In the genomic region with DNA sequence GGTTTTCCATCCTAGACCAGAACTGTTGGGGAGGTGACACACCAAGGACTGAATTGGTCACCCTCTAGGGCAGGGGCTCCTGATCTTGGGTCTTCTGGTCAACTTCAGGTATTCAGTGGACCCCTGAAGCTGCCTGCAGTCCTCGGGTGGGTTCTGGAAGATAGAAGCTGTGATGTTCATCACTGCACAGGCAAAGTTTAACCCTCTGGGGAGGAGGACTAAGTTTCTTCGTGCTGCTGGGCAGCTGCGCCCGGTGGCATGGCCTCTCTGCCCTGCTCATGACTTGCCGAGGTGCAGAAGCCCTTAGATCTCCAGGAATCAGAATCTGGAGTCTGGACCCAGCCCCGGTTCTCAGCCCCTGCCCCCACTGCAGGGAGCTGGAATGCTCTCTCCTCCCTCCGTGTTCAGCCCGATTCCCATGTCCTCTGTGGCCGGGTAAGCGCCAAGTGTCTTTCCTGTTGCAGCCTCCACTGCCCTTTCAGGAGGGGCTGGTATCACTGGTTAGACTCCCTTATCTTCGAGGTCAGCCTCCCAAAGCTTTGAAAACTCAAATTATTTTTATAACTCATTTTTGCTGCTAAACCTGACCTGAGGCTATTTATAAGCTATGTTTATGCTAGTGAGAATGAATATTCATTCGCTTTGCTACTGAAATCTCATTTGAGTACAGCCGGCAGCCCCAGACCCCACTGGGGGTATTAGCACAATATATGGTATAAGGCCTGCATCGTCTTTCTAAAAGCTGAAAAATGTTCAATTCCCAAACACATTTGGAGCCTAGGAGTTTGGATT, we compare ENCODE assay signal across 16 cellular contexts. TPM values are rescaled to one million over a fixed set of nuclear protein-coding genes. Genes with fewer than 3 reads are reported as not detected.
DNase-seq lines count a peak whose midpoint lies in the region; ATAC-seq, FAIRE-seq and TF ChIP-seq lines count a peak whose summit lies in the region.
"Had no signal": no experiment of that assay in that cellular context is flagged by ENCODE, and none has a peak within 500 bp of the region (broad histone marks: within the 10 kb centered on the region; RNA-seq: fewer than 3 reads in every experiment).

No MANE protein-coding gene starts in this region.

- no peaks in the 10 kb centered on the region for H3K79me2 ChIP-seq in HCT116 (ENCODE audit: insufficient read depth, low read length)
- no peaks in the 10 kb centered on the region for H3K79me2 ChIP-seq in K562 (ENCODE audit: control insufficient read depth, insufficient read depth, low read length)

- intact Hi-C loops in HCT116 (cut with micrococcal nuclease) (no loop called here), K562 (cut with micrococcal nuclease) (no loop called here), upper lobe of right lung (cut with DNase I) (no loop called here)

- in situ Hi-C loops in K562 (cut with MboI), result no loop called here

- TF ChIP-seq POLR2A in HCT116 (IDR thresholded peaks at IDR 0.05; ENCODE audit: borderline replicate concordance, extremely low read depth, insufficient read depth, insufficient read length) (no peak), K562 (conservative IDR thresholded peaks at IDR 0.05) (no peak)

- RAD21 ChIA-PET in HCT116 (lab: Charles Lee; ENCODE audit: low non-redundant PET in 1 of 2, low total read pairs in 2 of 2, uncharacterized antibody in 2 of 2, unreplicated experiment in 2 of 2), result interaction anchor here (0.6 kb wide), 2 partner anchors 34 to 141 kb away, joined by 3 read pairs; no protein-coding TSS in a partner anchor

- H3K27ac ChIP-seq in HCT116 (ENCODE audit: low read depth, low read length), result no peak overlapping the region
- no peak overlapping the region for H3K27ac ChIP-seq in K562 (ENCODE audit: extremely low read depth, low read depth, low read length)
- no peak overlapping the region for H3K27ac ChIP-seq in upper lobe of right lung
- H3K27ac ChIP-seq: PC-9, SK-N-MC had no signal

- no peak for DNase-seq in HCT116 (ENCODE audit: low read depth, low spot score)
- peak in 3 of 4 experiments; percentile 64 to 72 (median 66) for DNase-seq in K562 (ENCODE audit: extremely low read depth in 1 of 4, low spot score in 3 of 4)
- DNase-seq in upper lobe of right lung, result no peak
- no peak for DNase-seq in stimulated activated CD4-positive, alpha-beta T cell treated with anti-CD3 and anti-CD28 coated beads, Interleukin-15, amount 100 ng/mL, for 24 hours
- DNase-seq: Calu3; CD4-positive, CD25-positive, alpha-beta regulatory T cell; DMS79; NCI-H1694; NCI-H446; PC-9 had no signal

- peaks cover 53% of the 10 kb centered on the region for H3K27me3 Mint-ChIP-seq in nephron (ENCODE audit: low read depth)

- POLR2A ChIA-PET in HCT116 (lab: Charles Lee), result no interaction called here
- POLR2A ChIA-PET in K562 (lab: Yijun Ruan, JAX), result interaction anchor here (0.5 to 6.7 kb wide), 17 partner anchors 8 to 327 kb away, joined by 3 to 122 read pairs (median 5); no protein-coding TSS in a partner anchor

- no peak for TF ChIP-seq CTCF in HCT116 (IDR thresholded peaks at IDR 0.05 in 2 of 3, conservative IDR thresholded peaks at IDR 0.05 in 1 of 3; ENCODE audit: borderline replicate concordance in 1 of 3, insufficient read depth in 1 of 3, low read depth in 2 of 3, low read length in 2 of 3)
- TF ChIP-seq CTCF in K562 (IDR thresholded peaks at IDR 0.05 in 2 of 3, conservative IDR thresholded peaks at IDR 0.05 in 1 of 3; ENCODE audit: insufficient read depth in 2 of 3, low read depth in 1 of 3, low read length in 3 of 3), result no peak
- TF ChIP-seq CTCF in nephron (IDR thresholded peaks at IDR 0.05; ENCODE audit: unreplicated experiment in 3 of 3), result no peak
- no peak for TF ChIP-seq CTCF in upper lobe of right lung (IDR thresholded peaks at IDR 0.05)

- TF ChIP-seq EP300 in K562 (IDR thresholded peaks at IDR 0.05; ENCODE audit: low read length), result no peak

- CTCF ChIA-PET in HCT116 (lab: Charles Lee), result interaction anchor here (1.4 to 1.6 kb wide), 3 partner anchors 12 to 326 kb away, joined by 3 to 5 read pairs (median 4); no protein-coding TSS in a partner anchor
- CTCF ChIA-PET in K562 (lab: Yijun Ruan, JAX; ENCODE audit: low intra/inter-chr PET ratio), result no interaction called here

- H2AFZ ChIP-seq in HCT116 (ENCODE audit: low read depth, low read length, poor library complexity, severe bottlenecking) (no peak overlapping the region), K562 (ENCODE audit: low read depth, low read length) (no peak overlapping the region)
- H2AFZ ChIP-seq: PC-9 had no signal

- H3K9me1 ChIP-seq in K562 (ENCODE audit: control insufficient read depth, insufficient read depth, low read length), result peaks cover 15% of the 10 kb centered on the region

- ATAC-seq in HCT116 (no peak), K562 (no peak), upper lobe of right lung (no peak), HG03469 (IDR thresholded peaks at IDR 0.05; ENCODE audit: unreplicated experiment) (no peak), GM19463 (IDR thresholded peaks at IDR 0.05; ENCODE audit: unreplicated experiment) (no peak)

- no peaks in the 10 kb centered on the region for H3K9me3 Mint-ChIP-seq in nephron

- H3K27me3 ChIP-seq in HCT116 (ENCODE audit: insufficient read depth, low read length) (no peaks in the 10 kb centered on the region), K562 (ENCODE audit: control insufficient read depth in 2 of 2, insufficient read depth in 2 of 2, low read length in 2 of 2) (peaks cover 72 to 94% of the 10 kb centered on the region in 2 experiments), upper lobe of right lung (peaks cover 35% of the 10 kb centered on the region)

- H4K20me1 ChIP-seq in HCT116 (ENCODE audit: insufficient read depth) (no peaks in the 10 kb centered on the region), K562 (replicated peaks; ENCODE audit: control insufficient read depth, insufficient read depth, low read length) (peaks cover 41% of the 10 kb centered on the region)

- H3K9ac ChIP-seq in HCT116 (ENCODE audit: low read length) (no peak overlapping the region), K562 (ENCODE audit: insufficient read depth in 1 of 2, low read depth in 2 of 2, low read length in 2 of 2) (0 out of 4 replicates have a peak overlapping the region, but pooled peaks of 1 of the 2 experiments have one; percentile 2)

- H3K4me3 ChIP-seq in HCT116 (replicated peaks in 1 of 2; ENCODE audit: low read depth in 1 of 2, low read length in 2 of 2), result no peak overlapping the region
- no peak overlapping the region for H3K4me3 ChIP-seq in K562
- peak overlapping the region; percentile 10 for H3K4me3 ChIP-seq in upper lobe of right lung
- H3K4me3 ChIP-seq: PC-9, SK-N-MC had no signal

- H3K4me3 Mint-ChIP-seq in nephron, result peak overlapping the region; percentile 72 to 76 (median 75)

- BruUV-seq in HCT116 (replicated peaks; lab: Mats Ljungman, UMichigan), result TSS peak; percentile 52
- BruUV-seq in K562 (replicated peaks; lab: Mats Ljungman, UMichigan), result no TSS peak

- peak overlapping the region; percentile 79 to 95 (median 88) for H3K27ac Mint-ChIP-seq in nephron

- TF ChIP-seq RAD21 in HCT116 (IDR thresholded peaks at IDR 0.05; ENCODE audit: low read depth), result no peak
- no peak for TF ChIP-seq RAD21 in K562 (CRISPR knock-in tag; conservative IDR thresholded peaks at IDR 0.05 in 1 of 2, IDR thresholded peaks at IDR 0.05 in 1 of 2)

- H3K4me1 ChIP-seq in HCT116 (ENCODE audit: control insufficient read depth in 1 of 2, insufficient read depth in 2 of 2, low read length in 2 of 2) (peaks cover 3 to 14% of the 10 kb centered on the region in 2 experiments), K562 (replicated peaks in 1 of 2; ENCODE audit: control insufficient read depth in 2 of 2, insufficient read depth in 2 of 2, low read length in 2 of 2) (peaks cover 7 to 27% of the 10 kb centered on the region in 2 experiments; a peak in 3 of 5 replicates), upper lobe of right lung (peaks cover 3% of the 10 kb centered on the region)

- H3K36me3 Mint-ChIP-seq in nephron (ENCODE audit: low read depth), result no peaks in the 10 kb centered on the region
- H3K36me3 Mint-ChIP-seq: CD4-positive, CD25-positive, alpha-beta regulatory T cell had no signal

- H3K4me2 ChIP-seq in HCT116 (ENCODE audit: low read length) (no peak overlapping the region), K562 (ENCODE audit: insufficient read depth, low read length) (no peak overlapping the region)
- H3K4me2 ChIP-seq: PC-9 had no signal

- H3K36me3 ChIP-seq in HCT116 (ENCODE audit: control insufficient read depth in 1 of 2, insufficient read depth in 2 of 2, low read length in 2 of 2), result no peaks in the 10 kb centered on the region
- H3K36me3 ChIP-seq in K562 (ENCODE audit: control insufficient read depth, insufficient read depth, low read length), result no peaks in the 10 kb centered on the region
- H3K36me3 ChIP-seq in upper lobe of right lung, result no peaks in the 10 kb centered on the region

- no peaks in the 10 kb centered on the region for H3K9me2 ChIP-seq in HCT116 (ENCODE audit: insufficient read depth)

- peaks cover 31% of the 10 kb centered on the region for H3K4me1 Mint-ChIP-seq in nephron

- 6% methylated on average over 14 of the region's 14 CpGs for WGBS in K562 (ENCODE audit: insufficient coverage, low coverage, missing lambda C conversion rate)

- FAIRE-seq in K562 (lab: Jason Lieb, UNC), result no peak
- FAIRE-seq: G401.6, GM12891 had no signal

- H3K9me3 ChIP-seq in HCT116 (ENCODE audit: control insufficient read depth in 1 of 2, insufficient read depth in 1 of 2, low read depth in 1 of 2, low read length in 2 of 2) (no peaks in the 10 kb centered on the region), K562 (replicated peaks; ENCODE audit: control insufficient read depth, insufficient read depth, low read depth, low read length) (no peaks in the 10 kb centered on the region), upper lobe of right lung (no peaks in the 10 kb centered on the region)

RNA-seq across cellular contexts. Expression of a gene that starts 1.7 kb away (rescaled TPM):
- 7.7 TPM for total RNA-seq in HCT116 (2021; ENCODE audit: unreplicated experiment)
- polyA plus RNA-seq in HCT116 (2012), result 7.8 and 8.6 TPM in 2 replicates
- 0.69 TPM in 1 of 2 replicates, not detected in the other for total RNA-seq in K562 (2011; cell fraction: chromatin; rRNA removed; ENCODE audit: low replicate concordance)
- 0.26 and 0.33 TPM in 2 replicates for total RNA-seq in K562 (2011; cell fraction: nucleolus; rRNA removed)
- total RNA-seq in K562 (2011; cell fraction: nucleoplasm; rRNA removed), result 0.22 TPM in 1 of 2 replicates, not detected in the other
- total RNA-seq in K562 (2014; rRNA removed), result not detected in 2 replicates
- total RNA-seq in K562 (2014; rRNA removed; fragmentation: Illumina TruSeq; extraction: Trizol), result not detected in 2 replicates
- total RNA-seq in K562 (2015; rRNA removed; fragmentation: Illumina TruSeq; extraction: Trizol), result not detected in 2 replicates
- total RNA-seq in K562 (2021), result 0.09 TPM in 1 of 2 replicates, not detected in the other
- polyA plus RNA-seq in K562 (2011; rRNA removed), result 0.05 and 0.10 TPM in 2 replicates
- polyA plus RNA-seq in K562 (2011; cell fraction: cytosol; rRNA removed), result 0.03 and 0.66 TPM in 2 replicates
- polyA plus RNA-seq in K562 (2011; cell fraction: nucleus; rRNA removed), result 0.04 and 0.20 TPM in 2 replicates
- 0.03 and 0.07 TPM in 2 replicates for polyA plus RNA-seq in K562 (2012)
- not detected in 2 replicates for polyA plus RNA-seq in K562 (2014; fragmentation: Illumina TruSeq; extraction: Trizol)
- polyA plus RNA-seq in K562 (2014; fragmentation: Nextera tagmentation; extraction: Ambion mirVana), result not detected
- not detected in 2 replicates for polyA plus RNA-seq in K562 (2014; rRNA removed)
- not detected in 2 replicates for polyA minus RNA-seq in K562 (2011; rRNA and poly(A)+ RNA removed)
- not detected in 2 replicates for polyA minus RNA-seq in K562 (2011; cell fraction: cytosol; rRNA and poly(A)+ RNA removed)
- polyA minus RNA-seq in K562 (2011; cell fraction: nucleus; rRNA and poly(A)+ RNA removed), result 0.27 TPM in 1 of 2 replicates, not detected in the other
- total RNA-seq in upper lobe of right lung, result 28.5 TPM
- total RNA-seq: Calu3 had no signal

Comparison
In these comparisons a context has a peak if more than half of its experiments do, and no peak if none do; other contexts are left out.
1. DNase-seq: peak in K562 (3 of 4); none in HCT116 (single experiment), upper lobe of right lung (single experiment) and stimulated activated CD4-positive, alpha-beta T cell treated with anti-CD3 and anti-CD28 coated beads, Interleukin-15, amount 100 ng/mL, for 24 hours (single experiment).